In the genomic region with DNA sequence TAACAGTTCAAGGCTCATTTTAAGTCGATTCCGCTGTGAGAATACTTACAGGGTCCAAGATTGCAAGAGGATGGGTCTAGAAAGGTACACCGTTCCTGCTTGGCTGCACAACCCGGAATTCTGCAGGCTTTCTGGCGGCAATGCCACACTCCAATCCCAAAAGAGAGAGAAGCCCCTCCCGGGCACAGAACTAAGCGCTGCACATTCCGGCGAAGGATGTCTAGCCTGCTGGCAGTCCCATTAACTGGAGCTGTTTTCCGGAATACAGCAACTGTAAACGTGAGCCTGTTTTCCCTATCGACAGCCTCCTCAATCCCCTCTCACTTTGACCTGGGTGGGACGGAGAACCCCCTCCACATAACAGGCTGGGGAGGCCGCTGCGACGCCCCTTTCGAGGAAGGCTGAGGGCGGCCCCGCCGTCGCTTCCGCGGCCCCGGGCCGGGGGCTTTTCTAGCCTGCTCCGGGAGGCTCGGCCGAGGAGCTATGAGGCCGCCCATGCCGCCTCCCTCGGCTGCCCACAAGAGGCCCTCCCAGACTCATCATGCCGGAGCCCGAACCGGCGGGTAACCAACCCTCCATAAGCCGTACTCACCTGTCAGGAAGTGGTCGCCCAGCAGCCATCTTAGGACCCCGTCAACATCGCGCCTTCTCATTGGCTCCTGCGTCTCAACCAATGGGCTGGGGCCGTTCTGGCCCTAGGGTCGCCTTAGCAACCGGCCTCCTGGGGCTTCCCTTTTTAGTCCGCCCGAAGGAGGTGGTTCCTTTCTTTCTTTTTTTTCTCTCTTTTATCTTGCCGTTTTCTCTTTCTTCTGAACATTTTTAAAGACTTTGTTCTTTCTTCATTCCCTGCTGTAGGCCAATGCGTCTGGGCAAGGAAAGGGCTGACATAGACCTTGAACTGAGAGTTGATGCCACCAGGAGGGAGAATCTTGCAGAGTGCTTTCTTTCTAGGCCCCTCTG, we compare ENCODE assay signal across 8 cellular contexts. TPM values are rescaled to one million over a fixed set of nuclear protein-coding genes. Genes with fewer than 3 reads are reported as not detected.
DNase-seq lines count a peak whose midpoint lies in the region; ATAC-seq, FAIRE-seq and TF ChIP-seq lines count a peak whose summit lies in the region.

A gene (minus strand): TSS at position 647 of the 960 bp plus-strand sequence. CDS start 5,909 bp downstream, outside the sequence.

- WGBS in adrenal gland, 4 donors: 1 to 2% (median 1%) methylated on average over 19 to 48 of the region's 48 CpGs
- 0 to 1% methylated on average over 48 of the region's 48 CpGs for WGBS in heart right ventricle, 2 donors
- WGBS in upper lobe of left lung, 2 donors: 1 to 2% methylated on average over 25 to 28 of the region's 48 CpGs

- DNase-seq in GM12892 (ENCODE audit: insufficient read length) (peak; percentile 84), NCI-H146 (lab: John Stamatoyannopoulos, UW) (peak; percentile 94), T-helper 1 cell (peak; percentile 88 to 95 (median 93)), adrenal gland (peak; percentile 91 to 98 (median 93)), heart right ventricle (peak; percentile 92 to 94), posterior cingulate gyrus (peak; percentile 86 to 99 (median 92)), upper lobe of left lung (peak; percentile 90 to 93)

- TF ChIP-seq CTCF in adrenal gland (IDR thresholded peaks at IDR 0.05): no peak
- no peak for TF ChIP-seq CTCF in heart right ventricle (IDR thresholded peaks at IDR 0.05)
- no peak for TF ChIP-seq CTCF in upper lobe of left lung (IDR thresholded peaks at IDR 0.05)

- intact Hi-C loops in adrenal gland (cut with DNase I): no loop called here
- intact Hi-C loops in heart right ventricle (cut with DNase I): no loop called here
- intact Hi-C loops in posterior cingulate gyrus (cut with DNase I): loop anchor here (5.0 to 10.0 kb wide), 3 partner anchors 113 to 415 kb away; a partner anchor contains a TSS

- H3K4me3 ChIP-seq in adrenal gland: peak within 1 kb of the TSS; percentile 72 to 99 (median 93)
- peak within 1 kb of the TSS; percentile 83 to 99 (median 92) for H3K4me3 ChIP-seq in heart right ventricle
- H3K4me3 ChIP-seq in upper lobe of left lung: peak within 1 kb of the TSS; percentile 80 to 99 (median 86)

- H3K9me3 ChIP-seq in adrenal gland (replicated peaks in 1 of 3) (no peaks in the 10 kb centered on the region), heart right ventricle (no peaks in the 10 kb centered on the region), upper lobe of left lung (no peaks in the 10 kb centered on the region)

- H3K36me3 ChIP-seq in adrenal gland (replicated peaks in 1 of 2): no peaks in the 10 kb centered on the region
- H3K36me3 ChIP-seq in heart right ventricle: peaks cover 0 to 18% (median 0%) of the 10 kb centered on the region in 9 donors
- H3K36me3 ChIP-seq in upper lobe of left lung: no peaks in the 10 kb centered on the region

- peak; percentile 80; the same call in 1 of the 2 replicates for TF ChIP-seq POLR2A in GM12892 (IDR thresholded peaks at IDR 0.05; ENCODE audit: low read depth, low read length)
- TF ChIP-seq POLR2A in adrenal gland (IDR thresholded peaks at IDR 0.05): peak in 1 of 2 donors; percentile 7
- TF ChIP-seq POLR2A in upper lobe of left lung (IDR thresholded peaks at IDR 0.05): peak in 2 of 4 donors; percentile 42 to 72

- H3K4me1 ChIP-seq in adrenal gland (replicated peaks in 1 of 2): peaks cover 14 to 29% of the 10 kb centered on the region in 2 donors
- H3K4me1 ChIP-seq in heart right ventricle: peaks cover 0 to 55% (median 47%) of the 10 kb centered on the region in 9 donors
- H3K4me1 ChIP-seq in upper lobe of left lung: peaks cover 16 to 26% (median 22%) of the 10 kb centered on the region in 4 donors

- TF ChIP-seq EP300 in upper lobe of left lung (IDR thresholded peaks at IDR 0.05): no peak

- FAIRE-seq in GM12892 (lab: Jason Lieb, UNC): peak; percentile 97

- peak within 1 kb of the TSS in 4 of 5 donors; percentile 51 to 84 (median 56) for H3K27ac ChIP-seq in adrenal gland
- H3K27ac ChIP-seq in heart right ventricle: peak within 1 kb of the TSS; percentile 42 to 94 (median 86)
- peak within 1 kb of the TSS; percentile 82 to 91 (median 84) for H3K27ac ChIP-seq in upper lobe of left lung

- peak; percentile 100 for ATAC-seq in HG02852 (IDR thresholded peaks at IDR 0.05; ENCODE audit: unreplicated experiment)
- peak; percentile 99 to 100 (median 99) for ATAC-seq in heart right ventricle
- peak; percentile 99 to 100 for ATAC-seq in upper lobe of left lung (ENCODE audit: low FRiP score in 2 of 2)

- no peaks in the 10 kb centered on the region for H3K27me3 ChIP-seq in adrenal gland
- H3K27me3 ChIP-seq in heart right ventricle: no peaks in the 10 kb centered on the region
- no peaks in the 10 kb centered on the region for H3K27me3 ChIP-seq in upper lobe of left lung

RNA-seq across cellular contexts. Expression of the gene that starts here (rescaled TPM):
- polyA plus RNA-seq in GM12892 (2012; ENCODE audit: missing spikeins): 77.5 TPM
- total RNA-seq in adrenal gland (10 to 100 TPM in 7 of 8 donors, 1 to 10 TPM in 1; 9.8 to 50.0 (median 43.7) TPM), heart right ventricle (10 to 100 TPM; 58.1 to 77.7 (median 64.5) TPM), upper lobe of left lung (10 to 100 TPM; 22.0 to 63.6 (median 44.0) TPM)
- polyA plus RNA-seq in adrenal gland (10 to 100 TPM; 25.3 to 63.1 (median 26.6) TPM), heart right ventricle (10 to 100 TPM; 29.0 to 40.0 TPM)

Comparison
In these comparisons a context has a peak if more than half of its experiments do, and no peak if none do; other contexts are left out.
1. Peak in every context shown above with its lines: DNase-seq, ATAC-seq, H3K4me3 ChIP-seq and H3K27ac ChIP-seq.